9 cellular contexts compared by ENCODE assay signal in genomic region chr7:45178241-45179225, GRCh38. TPM values are rescaled to one million over a fixed set of nuclear protein-coding genes. Genes with fewer than 3 reads are reported as not detected.
A peak's percentile ranks its signal among the peaks of the same experiment; 100 is the strongest.
DNase-seq lines count a peak whose midpoint lies in the region; ATAC-seq and TF ChIP-seq lines count a peak whose summit lies in the region.
"Had no signal": no experiment of that assay in that cellular context is flagged by ENCODE, and none has a peak within 500 bp of the region (broad histone marks: within the 10 kb centered on the region; RNA-seq: fewer than 3 reads in every experiment).

No MANE protein-coding gene starts in this region.

- no peak overlapping the region for H3K4me3 ChIP-seq in OCI-LY7 (ENCODE audit: low read depth, low read length, poor library complexity, severe bottlenecking)
- H3K4me3 ChIP-seq: ovary had no signal

- no peaks in the 10 kb centered on the region for H3K4me1 ChIP-seq in OCI-LY7 (ENCODE audit: insufficient read depth, low read length, poor library complexity, severe bottlenecking)

- POLR2A ChIA-PET in GM10248 (lab: Yijun Ruan, JAX) = no interaction called here
- POLR2A ChIA-PET in OCI-LY7 (lab: Charles Lee) = no interaction called here

- no peaks in the 10 kb centered on the region for H3K4me1 Mint-ChIP-seq in CD14-positive monocyte
- no peaks in the 10 kb centered on the region for H3K4me1 Mint-ChIP-seq in nephron progenitor cell

- H4K20me1 ChIP-seq in OCI-LY7 (ENCODE audit: insufficient read depth, low read length) = no peaks in the 10 kb centered on the region

- BruUV-seq in OCI-LY7 (replicated peaks; lab: Mats Ljungman, UMichigan) = no TSS peak

- H3K4me2 ChIP-seq in OCI-LY7 (ENCODE audit: low read length) = no peak overlapping the region

- H3K27ac ChIP-seq in OCI-LY7 (ENCODE audit: low read depth, low read length, poor library complexity, severe bottlenecking) = no peak overlapping the region
- H3K27ac ChIP-seq: ovary had no signal

- H3K9me3 ChIP-seq in OCI-LY7 (ENCODE audit: low read length) = no peaks in the 10 kb centered on the region
- H3K9me3 ChIP-seq: ovary had no signal

- DNase-seq in CD14-positive monocyte (ENCODE audit: low spot score) (peak; percentile 30), GM10248 (ENCODE audit: extremely low spot score) (no peak), OCI-LY7 (ENCODE audit: low spot score) (peak; percentile 22), left ventricle myocardium superior (peak; percentile 15), NCI-H1417 treated with DMSO at 0.1 percent for 48 hours (lab: John Stamatoyannopoulos, UW) (no peak), nephron progenitor cell (no peak), HK-2 (ENCODE audit: unreplicated experiment) (no peak)
- DNase-seq: GF-D8 had no signal

- H3K9me3 Mint-ChIP-seq in CD14-positive monocyte (no peaks in the 10 kb centered on the region), nephron progenitor cell (no peaks in the 10 kb centered on the region)

- ATAC-seq in left ventricle myocardium superior = no peak

- intact Hi-C loops in CD14-positive monocyte (cut with micrococcal nuclease) (no loop called here), OCI-LY7 (cut with micrococcal nuclease; ENCODE audit: unreplicated experiment) (no loop called here), left ventricle myocardium superior (cut with micrococcal nuclease) (no loop called here)

- no peak overlapping the region for H2AFZ ChIP-seq in OCI-LY7 (ENCODE audit: low read length)

- no peaks in the 10 kb centered on the region for H3K36me3 ChIP-seq in OCI-LY7 (ENCODE audit: insufficient read depth, low read length)
- H3K36me3 ChIP-seq: ovary had no signal

- no peaks in the 10 kb centered on the region for H3K9me2 ChIP-seq in OCI-LY7 (ENCODE audit: insufficient read depth, low read length)

- H3K4me3 Mint-ChIP-seq in CD14-positive monocyte (no peak overlapping the region), nephron progenitor cell (no peak overlapping the region)

- no peaks in the 10 kb centered on the region for H3K79me2 ChIP-seq in OCI-LY7 (ENCODE audit: insufficient read depth, low read depth, low read length)

- H3K27me3 Mint-ChIP-seq in CD14-positive monocyte (ENCODE audit: low read depth in 3 of 3) (peaks cover 15 to 24% (median 18%) of the 10 kb centered on the region in 3 donors), nephron progenitor cell (ENCODE audit: low read depth, poor library complexity) (peaks cover 12% of the 10 kb centered on the region)

- CTCF ChIA-PET in GM10248 (lab: Yijun Ruan, JAX) (interaction anchor here (1.1 to 1.2 kb wide), 2 partner anchors 18 to 23 kb away, joined by 3 read pairs; no protein-coding TSS in a partner anchor), OCI-LY7 (lab: Charles Lee; ENCODE audit: unreplicated experiment) (interaction anchor here (1.0 to 1.5 kb wide), 2 partner anchors 16 to 26 kb away, joined by 4 read pairs; no protein-coding TSS in a partner anchor)

- H3K36me3 Mint-ChIP-seq in CD14-positive monocyte = no peaks in the 10 kb centered on the region
- no peaks in the 10 kb centered on the region for H3K36me3 Mint-ChIP-seq in nephron progenitor cell (ENCODE audit: low read depth)

- TF ChIP-seq CTCF in CD14-positive monocyte (IDR thresholded peaks at IDR 0.05) (no peak), GM10248 (IDR thresholded peaks at IDR 0.05; ENCODE audit: control extremely low read depth, extremely low read depth, low read depth, missing control alignments) (peak; percentile 1), OCI-LY7 (conservative IDR thresholded peaks at IDR 0.05; ENCODE audit: low read length) (peak; percentile 58), nephron progenitor cell (IDR thresholded peaks at IDR 0.05) (no peak)

- no peak overlapping the region for H3K27ac Mint-ChIP-seq in CD14-positive monocyte
- no peak overlapping the region for H3K27ac Mint-ChIP-seq in nephron progenitor cell

RNA-seq across cellular contexts. Expression of gene RAMP3, which starts 20.9 kb away (rescaled TPM):
- polyA plus RNA-seq in CD14-positive monocyte = not detected
- total RNA-seq in OCI-LY7 (2014; rRNA removed; shearing (Covaris generic)) = not detected in 2 replicates
- total RNA-seq in OCI-LY7 (2022) (not detected in 2 replicates), left ventricle myocardium superior (36.0 TPM)

Comparison
In these comparisons a context has a peak if more than half of its experiments do, and no peak if none do; other contexts are left out.
1. DNase-seq: peak in CD14-positive monocyte (single experiment), OCI-LY7 (single experiment) and left ventricle myocardium superior (single experiment); none in GM10248 (single experiment), NCI-H1417 treated with DMSO at 0.1 percent for 48 hours (single experiment), nephron progenitor cell (single experiment) and HK-2 (single experiment).
2. CTCF ChIP-seq: peak in GM10248 (single experiment) and OCI-LY7 (single experiment); none in CD14-positive monocyte (single experiment) and nephron progenitor cell (single experiment).
3. RNA of gene RAMP3, which starts 20.9 kb away (total RNA-seq): 36.0 TPM in left ventricle myocardium superior (single experiment); not detected in OCI-LY7; every median in the first group is over 10 times any median in the second.